ENCODE assay signal across 20 cellular contexts in genomic region chrX:118360429-118361125, GRCh38. TPM values are rescaled to one million over a fixed set of nuclear protein-coding genes. Genes with fewer than 3 reads are reported as not detected.
A peak's percentile ranks its signal among the peaks of the same experiment; 100 is the strongest.
DNase-seq lines count a peak whose midpoint lies in the region; ATAC-seq and TF ChIP-seq lines count a peak whose summit lies in the region.
"Had no signal": no experiment of that assay in that cellular context is flagged by ENCODE, and none has a peak within 500 bp of the region (broad histone marks: within the 10 kb centered on the region; RNA-seq: fewer than 3 reads in every experiment).

No MANE protein-coding gene starts in this region.

- TF ChIP-seq CTCF in smooth muscle cell (IDR thresholded peaks at IDR 0.05; ENCODE audit: borderline replicate concordance, insufficient read depth, poor library complexity, severe bottlenecking): no peak

- no peak overlapping the region for H3K27ac ChIP-seq in iPS-20b (ENCODE audit: low read length)
- H3K27ac ChIP-seq in smooth muscle cell (ENCODE audit: low read depth): peak overlapping the region; percentile 52
- H3K27ac ChIP-seq: lower lobe of right lung had no signal

- H3K9me3 Mint-ChIP-seq in activated T-cell treated with anti-CD3 and anti-CD28 coated beads, Interleukin-2, amount 50 U/mL, for 24 hours: no peaks in the 10 kb centered on the region
- H3K9me3 Mint-ChIP-seq: activated naive CD8-positive, alpha-beta T cell treated with anti-CD3 and anti-CD28 coated beads for 36 hours; dendritic cell treated with granulocyte-macrophage colony-stimulating factor and Interleukin-4, amounts not matched to agents 40 ng/mL and 50 ng/mL, for 4 days had no signal

- H3K27me3 Mint-ChIP-seq in activated T-cell treated with anti-CD3 and anti-CD28 coated beads, Interleukin-2, amount 50 U/mL, for 24 hours: no peaks in the 10 kb centered on the region
- H3K27me3 Mint-ChIP-seq: activated naive CD8-positive, alpha-beta T cell treated with anti-CD3 and anti-CD28 coated beads for 36 hours; dendritic cell treated with granulocyte-macrophage colony-stimulating factor and Interleukin-4, amounts not matched to agents 40 ng/mL and 50 ng/mL, for 4 days had no signal

- no peak overlapping the region for H3K4me3 ChIP-seq in iPS-20b (ENCODE audit: low read length)
- H3K4me3 ChIP-seq in smooth muscle cell: no peak overlapping the region
- H3K4me3 ChIP-seq: lower lobe of right lung had no signal

- H3K4me1 Mint-ChIP-seq in activated T-cell treated with anti-CD3 and anti-CD28 coated beads, Interleukin-2, amount 50 U/mL, for 24 hours (ENCODE audit: low read depth): peaks cover 44% of the 10 kb centered on the region

- no peak overlapping the region for H3K4me2 ChIP-seq in smooth muscle cell

- H3K36me3 ChIP-seq in iPS-20b (ENCODE audit: insufficient read depth, low read depth, low read length): no peaks in the 10 kb centered on the region
- no peaks in the 10 kb centered on the region for H3K36me3 ChIP-seq in smooth muscle cell (ENCODE audit: low read depth)
- H3K36me3 ChIP-seq: lower lobe of right lung had no signal

- H3K27ac Mint-ChIP-seq in activated T-cell treated with anti-CD3 and anti-CD28 coated beads, Interleukin-2, amount 50 U/mL, for 24 hours: peak overlapping the region; percentile 1
- H3K27ac Mint-ChIP-seq: activated naive CD8-positive, alpha-beta T cell treated with anti-CD3 and anti-CD28 coated beads for 36 hours; dendritic cell treated with granulocyte-macrophage colony-stimulating factor and Interleukin-4, amounts not matched to agents 40 ng/mL and 50 ng/mL, for 4 days had no signal

- DNase-seq in activated T-cell treated with anti-CD3 and anti-CD28 coated beads, Interleukin-2, amount 50 U/mL, for 24 hours: no peak
- no peak for DNase-seq in activated T-cell treated with anti-CD3 and anti-CD28 coated beads, Interleukin-2, amount 50 U/mL, for 48 hours
- DNase-seq in amniotic epithelial cell (ENCODE audit: low read depth) (peak; percentile 61), smooth muscle cell (lab: John Stamatoyannopoulos, UW; ENCODE audit: unreplicated experiment) (no peak), NCI-H446 (lab: John Stamatoyannopoulos, UW) (no peak), GOT3 (lab: John Stamatoyannopoulos, UW) (no peak)
- DNase-seq: activated CD4-positive, CD25-positive, alpha-beta regulatory T cell treated with anti-CD3 and anti-CD28 coated beads, Interleukin-2, amount 50 U/mL, for 72 hours; activated CD8-positive, alpha-beta memory T cell treated with anti-CD3 and anti-CD28 coated beads, Interleukin-2, amount 50 U/mL, for 4 hours; activated naive CD8-positive, alpha-beta T cell treated with anti-CD3 and anti-CD28 coated beads for 36 hours; GF-D8; KBM-7; lower lobe of right lung; NCI-H1436; NCI-H524; stimulated activated naive CD4-positive, alpha-beta T cell; T-helper 1 cell had no signal

- H3K79me2 ChIP-seq in smooth muscle cell (ENCODE audit: low read depth): peaks cover 49% of the 10 kb centered on the region

- H3K9me3 ChIP-seq in iPS-20b (ENCODE audit: insufficient read depth, low read depth, low read length) (no peaks in the 10 kb centered on the region), smooth muscle cell (replicated peaks; ENCODE audit: low read depth) (no peaks in the 10 kb centered on the region)
- H3K9me3 ChIP-seq: lower lobe of right lung had no signal

- 63% methylated on average over 3 of the region's 3 CpGs for WGBS in smooth muscle cell (ENCODE audit: low lambda C conversion rate)

- no peak for ATAC-seq in GM18498 (IDR thresholded peaks at IDR 0.05; ENCODE audit: unreplicated experiment)
- ATAC-seq: lower lobe of right lung, Panc1 had no signal

- no peak overlapping the region for H3K4me3 Mint-ChIP-seq in activated T-cell treated with anti-CD3 and anti-CD28 coated beads, Interleukin-2, amount 50 U/mL, for 24 hours
- H3K4me3 Mint-ChIP-seq: activated naive CD8-positive, alpha-beta T cell treated with anti-CD3 and anti-CD28 coated beads for 36 hours; dendritic cell treated with granulocyte-macrophage colony-stimulating factor and Interleukin-4, amounts not matched to agents 40 ng/mL and 50 ng/mL, for 4 days had no signal

- no peaks in the 10 kb centered on the region for H3K27me3 ChIP-seq in iPS-20b (ENCODE audit: insufficient read depth, low read length)
- H3K27me3 ChIP-seq in smooth muscle cell (ENCODE audit: low read depth): no peaks in the 10 kb centered on the region

- H4K20me1 ChIP-seq in smooth muscle cell (ENCODE audit: low read depth): peaks cover 86% of the 10 kb centered on the region

- no peak overlapping the region for H2AFZ ChIP-seq in smooth muscle cell (ENCODE audit: low read depth)

- peaks cover 2% of the 10 kb centered on the region for H3K36me3 Mint-ChIP-seq in activated T-cell treated with anti-CD3 and anti-CD28 coated beads, Interleukin-2, amount 50 U/mL, for 24 hours (ENCODE audit: low read depth)
- H3K36me3 Mint-ChIP-seq: activated naive CD8-positive, alpha-beta T cell treated with anti-CD3 and anti-CD28 coated beads for 36 hours had no signal

- H3K4me1 ChIP-seq in iPS-20b (ENCODE audit: insufficient read depth, low read length): peaks cover 7% of the 10 kb centered on the region
- peaks cover 4% of the 10 kb centered on the region for H3K4me1 ChIP-seq in smooth muscle cell (ENCODE audit: low read depth)

- no peaks in the 10 kb centered on the region for H3F3A ChIP-seq in smooth muscle cell (ENCODE audit: low read depth)

- H3K9ac ChIP-seq in iPS-20b (ENCODE audit: low read depth, low read length): 0 out of 2 replicates have a peak overlapping the region, but pooled peaks have one; percentile 59
- H3K9ac ChIP-seq in smooth muscle cell (ENCODE audit: low read depth): no peak overlapping the region

RNA-seq across cellular contexts. Expression of gene WDR44, which starts 14.7 kb away (rescaled TPM):
- total RNA-seq in smooth muscle cell: 18.4 and 20.0 TPM in 2 replicates
- 7.4 and 10.0 TPM in 2 replicates for polyA plus RNA-seq in smooth muscle cell
